In genomic region chr3:197125601-197126000, GRCh38 we compare ENCODE assay signal across 18 cellular contexts.
DNase-seq lines count a peak whose midpoint lies in the region; ATAC-seq, FAIRE-seq and TF ChIP-seq lines count a peak whose summit lies in the region.
"Had no signal": no experiment of that assay in that cellular context is flagged by ENCODE, and none has a peak within 500 bp of the region (broad histone marks: within the 10 kb centered on the region; RNA-seq: fewer than 3 reads in every experiment).

No MANE protein-coding gene starts in this region.

- peaks cover 6% of the 10 kb centered on the region; the same call in 1 of the 2 replicates for H3K4me1 ChIP-seq in Caco-2
- no peaks in the 10 kb centered on the region for H3K4me1 ChIP-seq in CD8-positive, alpha-beta T cell (ENCODE audit: insufficient read depth, low read length)
- H3K4me1 ChIP-seq: ascending aorta, left lung had no signal

- TF ChIP-seq CTCF in Caco-2 (IDR thresholded peaks at IDR 0.05; ENCODE audit: insufficient read depth in 1 of 2, low read depth in 1 of 2, low read length in 1 of 2, severe bottlenecking in 1 of 2, unreplicated experiment in 1 of 2) (no peak), foreskin fibroblast (IDR thresholded peaks at IDR 0.05; ENCODE audit: low read depth, low read length) (no peak)
- TF ChIP-seq CTCF in CD8-positive, alpha-beta T cell (IDR thresholded peaks at IDR 0.05): no peak

- H3K9me3 Mint-ChIP-seq in Caco-2 (ENCODE audit: unreplicated experiment): no peaks in the 10 kb centered on the region
- H3K9me3 Mint-ChIP-seq in CD8-positive, alpha-beta T cell: no peaks in the 10 kb centered on the region
- H3K9me3 Mint-ChIP-seq: activated B cell treated with CpG ODN at 0.5 μM for 24 hours; natural killer cell treated with Interleukin-12 subunit alpha and Interleukin-12 subunit beta and Interleukin-15 and Interleukin-18, amount 100 ng/mL, for 72 hours; stimulated activated naive CD8-positive, alpha-beta T cell treated with anti-CD3 and anti-CD28 coated beads, Interleukin-15, amount 100 ng/mL, for 72 hours had no signal

- no peaks in the 10 kb centered on the region; the same call in 1 of the 2 replicates for H3K36me3 ChIP-seq in Caco-2 (ENCODE audit: control insufficient read depth, insufficient read depth, low read length)
- peaks cover 7% of the 10 kb centered on the region for H3K36me3 ChIP-seq in CD8-positive, alpha-beta T cell (ENCODE audit: insufficient read depth, low read length)

- H3K27ac Mint-ChIP-seq in Caco-2 (ENCODE audit: unreplicated experiment): peak overlapping the region; percentile 20
- no peak overlapping the region for H3K27ac Mint-ChIP-seq in CD8-positive, alpha-beta T cell
- H3K27ac Mint-ChIP-seq: activated B cell treated with CpG ODN at 0.5 μM for 24 hours; natural killer cell treated with Interleukin-12 subunit alpha and Interleukin-12 subunit beta and Interleukin-15 and Interleukin-18, amount 100 ng/mL, for 72 hours had no signal

- POLR2A ChIA-PET in Caco-2 (lab: Charles Lee): no interaction called here
- POLR2A ChIA-PET in CD8-positive, alpha-beta T cell (lab: Charles Lee): no interaction called here

- peak overlapping the region; percentile 70 for H3K27ac ChIP-seq in angular gyrus (ENCODE audit: low read depth, low read length)
- H3K27ac ChIP-seq in CD8-positive, alpha-beta T cell (ENCODE audit: low read depth, low read length): no peak overlapping the region
- H3K27ac ChIP-seq: ascending aorta; BLaER1 treated with 17β-estradiol and CSF1 and Interleukin-3, amounts not matched to agents 10 nM and 100 nM; hepatocyte; left lung had no signal

- H3K4me3 Mint-ChIP-seq in Caco-2 (ENCODE audit: unreplicated experiment): no peak overlapping the region
- H3K4me3 Mint-ChIP-seq in CD8-positive, alpha-beta T cell: no peak overlapping the region
- H3K4me3 Mint-ChIP-seq: activated B cell treated with CpG ODN at 0.5 μM for 24 hours; natural killer cell treated with Interleukin-12 subunit alpha and Interleukin-12 subunit beta and Interleukin-15 and Interleukin-18, amount 100 ng/mL, for 72 hours; stimulated activated naive CD8-positive, alpha-beta T cell treated with anti-CD3 and anti-CD28 coated beads, Interleukin-15, amount 100 ng/mL, for 72 hours had no signal

- H3K27me3 ChIP-seq in Caco-2 (replicated peaks; ENCODE audit: control insufficient read depth, insufficient read depth, low read length): no peaks in the 10 kb centered on the region
- no peaks in the 10 kb centered on the region for H3K27me3 ChIP-seq in CD8-positive, alpha-beta T cell (ENCODE audit: insufficient read depth, low read length)
- H3K27me3 ChIP-seq: ascending aorta; BLaER1 treated with 17β-estradiol and CSF1 and Interleukin-3, amounts not matched to agents 10 nM and 100 nM; hepatocyte; left lung had no signal

- intact Hi-C loops in Caco-2 (cut with micrococcal nuclease; ENCODE audit: unreplicated experiment): no loop called here
- intact Hi-C loops in CD8-positive, alpha-beta T cell (cut with DNase I, micrococcal nuclease): no loop called here

- H3K4me3 ChIP-seq in Caco-2 (ENCODE audit: low read depth, low read length) (no peak overlapping the region), foreskin fibroblast (ENCODE audit: low read depth in 1 of 2, low read length in 2 of 2) (no peak overlapping the region)
- H3K4me3 ChIP-seq in CD8-positive, alpha-beta T cell (ENCODE audit: low read depth, low read length): no peak overlapping the region
- H3K4me3 ChIP-seq: ascending aorta; BLaER1 treated with 17β-estradiol and CSF1 and Interleukin-3, amounts not matched to agents 10 nM and 100 nM; hepatocyte; left lung had no signal

- peaks cover 15% of the 10 kb centered on the region for H3K4me1 Mint-ChIP-seq in Caco-2 (ENCODE audit: low read depth, unreplicated experiment)
- no peaks in the 10 kb centered on the region for H3K4me1 Mint-ChIP-seq in CD8-positive, alpha-beta T cell (ENCODE audit: low read depth)
- H3K4me1 Mint-ChIP-seq: activated B cell treated with CpG ODN at 0.5 μM for 24 hours; stimulated activated naive CD8-positive, alpha-beta T cell treated with anti-CD3 and anti-CD28 coated beads, Interleukin-15, amount 100 ng/mL, for 72 hours had no signal

- H3K27me3 Mint-ChIP-seq in Caco-2 (ENCODE audit: insufficient read depth, unreplicated experiment): no peaks in the 10 kb centered on the region
- no peaks in the 10 kb centered on the region for H3K27me3 Mint-ChIP-seq in CD8-positive, alpha-beta T cell (ENCODE audit: low read depth)
- H3K27me3 Mint-ChIP-seq: activated B cell treated with CpG ODN at 0.5 μM for 24 hours; natural killer cell treated with Interleukin-12 subunit alpha and Interleukin-12 subunit beta and Interleukin-15 and Interleukin-18, amount 100 ng/mL, for 72 hours; stimulated activated naive CD8-positive, alpha-beta T cell treated with anti-CD3 and anti-CD28 coated beads, Interleukin-15, amount 100 ng/mL, for 72 hours had no signal

- in situ Hi-C loops in G401 (cut with HindIII; ENCODE audit: low sequenced_read_pairs): no loop called here

- peaks cover 60% of the 10 kb centered on the region for H3K36me3 Mint-ChIP-seq in Caco-2 (ENCODE audit: insufficient read depth, unreplicated experiment)
- peaks cover 47% of the 10 kb centered on the region for H3K36me3 Mint-ChIP-seq in CD8-positive, alpha-beta T cell

- BruUV-seq in Caco-2 (replicated peaks; lab: Mats Ljungman, UMichigan): no TSS peak

- ATAC-seq in CD8-positive, alpha-beta T cell: no peak
- ATAC-seq: left lung; right cardiac atrium; stimulated activated naive CD8-positive, alpha-beta T cell treated with anti-CD3 and anti-CD28 coated beads, Interleukin-15, amount 100 ng/mL, for 72 hours had no signal

- peak; percentile 9 for FAIRE-seq in HTR-8/SVneo (lab: Jason Lieb, UNC)
- FAIRE-seq: GM18507 had no signal

- DNase-seq in Caco-2 (no peak), HTR-8/SVneo (ENCODE audit: insufficient read length, low spot score) (no peak), foreskin fibroblast (peak; percentile 14 to 26), G401 (ENCODE audit: low spot score) (no peak), SHP77 treated with DMSO at 0.1 percent for 48 hours (lab: John Stamatoyannopoulos, UW) (no peak), UCSD-AML1 (lab: John Stamatoyannopoulos, UW; ENCODE audit: unreplicated experiment) (no peak)
- no peak for DNase-seq in CD8-positive, alpha-beta T cell
- DNase-seq: activated B cell treated with CpG ODN at 0.5 μM for 24 hours; GOT3; left lung; right cardiac atrium; stimulated activated naive CD8-positive, alpha-beta T cell treated with anti-CD3 and anti-CD28 coated beads, Interleukin-15, amount 100 ng/mL, for 72 hours had no signal

- H3K9me3 ChIP-seq in Caco-2: no peaks in the 10 kb centered on the region
- no peaks in the 10 kb centered on the region for H3K9me3 ChIP-seq in CD8-positive, alpha-beta T cell (ENCODE audit: low read length)
- H3K9me3 ChIP-seq: ascending aorta, left lung had no signal

- CTCF ChIA-PET in Caco-2 (lab: Charles Lee): no interaction called here
- CTCF ChIA-PET in CD8-positive, alpha-beta T cell (lab: Charles Lee): no interaction called here

Comparison
In these comparisons a context has a peak if more than half of its experiments do, and no peak if none do; other contexts are left out.
1. DNase-seq: peak in foreskin fibroblast (2 of 2); none in Caco-2 (0 of 2), HTR-8/SVneo (single experiment), G401 (single experiment), SHP77 treated with DMSO at 0.1 percent for 48 hours (single experiment), UCSD-AML1 (single experiment) and CD8-positive, alpha-beta T cell (0 of 7).